1 cellular context compared by ENCODE assay signal in genomic region chr5:77133061-77133758, GRCh38.
TF ChIP-seq lines count a peak whose summit lies in the region.

No MANE protein-coding gene starts in this region.

TF ChIP-seq in WTC11, 78 proteins besides CTCF, POLR2A, EP300 and RAD21 (continued from another document):
- TF ChIP-seq ARID4B (CRISPR knock-in tag; IDR thresholded peaks at IDR 0.05; ENCODE audit: borderline replicate concordance): no peak
